12 cellular contexts compared by ENCODE assay signal in genomic region chr4:11415409-11416070, GRCh38. TPM values are rescaled to one million over a fixed set of nuclear protein-coding genes. Genes with fewer than 3 reads are reported as not detected.
DNase-seq lines count a peak whose midpoint lies in the region; ATAC-seq, FAIRE-seq and TF ChIP-seq lines count a peak whose summit lies in the region.
"Had no signal": no experiment of that assay in that cellular context is flagged by ENCODE, and none has a peak within 500 bp of the region (broad histone marks: within the 10 kb centered on the region; RNA-seq: fewer than 3 reads in every experiment).

No MANE protein-coding gene starts in this region.

- FAIRE-seq in GM12891 (lab: Jason Lieb, UNC) = peak; percentile 80

- TF ChIP-seq POLR2A in GM12891 (IDR thresholded peaks at IDR 0.05; ENCODE audit: low read depth, low read length) = no peak

- ATAC-seq in GM19395 (IDR thresholded peaks at IDR 0.05; ENCODE audit: unreplicated experiment) = peak; percentile 81
- peak; percentile 86 for ATAC-seq in HG02852 (IDR thresholded peaks at IDR 0.05; ENCODE audit: unreplicated experiment)
- peak; percentile 65 for ATAC-seq in HG03469 (IDR thresholded peaks at IDR 0.05; ENCODE audit: unreplicated experiment)

- DNase-seq in GM12891 (ENCODE audit: insufficient read length, low spot score) (no peak), T1000 (lab: John Stamatoyannopoulos, UW) (no peak), mesenteric fat pad (ENCODE audit: low spot score) (no peak), SHP77 (lab: John Stamatoyannopoulos, UW) (no peak), NCI-H446 (lab: John Stamatoyannopoulos, UW) (no peak)
- DNase-seq: activated naive CD8-positive, alpha-beta T cell treated with anti-CD3 and anti-CD28 coated beads for 36 hours; erythroblast; NCI-H1694 treated with DMSO at 0.1 percent for 48 hours; WERI-Rb-1 had no signal

TF ChIP-seq in GM12891, 5 proteins besides CTCF, POLR2A, EP300 and RAD21:
- TF ChIP-seq PAX5 (IDR thresholded peaks at IDR 0.05; ENCODE audit: insufficient read depth, low read length, severe bottlenecking) = no peak
- TF ChIP-seq POLR2AphosphoS5 (IDR thresholded peaks at IDR 0.05; ENCODE audit: low read depth, low read length) = no peak
- no peak for TF ChIP-seq POU2F2 (IDR thresholded peaks at IDR 0.05; ENCODE audit: low read depth, low read length)
- TF ChIP-seq TAF1 (IDR thresholded peaks at IDR 0.05; ENCODE audit: low read depth, low read length) = no peak
- no peak for TF ChIP-seq SPI1 (IDR thresholded peaks at IDR 0.05; ENCODE audit: low read depth, low read length)
TF ChIP-seq in GM12891: peak in this region for 0.

RNA-seq across cellular contexts. Expression of gene HS3ST1, which starts 13.2 kb away (rescaled TPM):
- polyA plus RNA-seq in GM12891 (2012; ENCODE audit: low read depth, missing spikeins) = 0.17 TPM
- 4.2 TPM for total RNA-seq in mesenteric fat pad
